In genomic region chr1:202513875-202514274, GRCh38 we compare ENCODE assay signal across 7 cellular contexts.
DNase-seq lines count a peak whose midpoint lies in the region; ATAC-seq and TF ChIP-seq lines count a peak whose summit lies in the region.
"Not testable (repeated sequence)": the region's sequence is repeated elsewhere in the genome, so short reads cannot be mapped to it uniquely, and the experiment has no call there.

No MANE protein-coding gene starts in this region.

- not testable (repeated sequence) for H3K9me3 Mint-ChIP-seq in WTC11

- DNase-seq in WTC11 (ENCODE audit: low spot score): not testable (repeated sequence)

- not testable (repeated sequence) for H3K27me3 Mint-ChIP-seq in WTC11 (ENCODE audit: low read depth)

- H3K36me3 Mint-ChIP-seq in WTC11: not testable (repeated sequence)

- POLR2A ChIA-PET in WTC11 (lab: Charles Lee): not testable (repeated sequence)

- peak; percentile 80 for ATAC-seq in GM18498 (IDR thresholded peaks at IDR 0.05; ENCODE audit: unreplicated experiment)
- ATAC-seq in GM18907 (IDR thresholded peaks at IDR 0.05; ENCODE audit: unreplicated experiment): peak; percentile 44
- peak; percentile 71 for ATAC-seq in GM21381 (IDR thresholded peaks at IDR 0.05; ENCODE audit: unreplicated experiment)
- peak; percentile 80 for ATAC-seq in GM21717 (IDR thresholded peaks at IDR 0.05; ENCODE audit: unreplicated experiment)
- peak; percentile 74 for ATAC-seq in HG02798 (IDR thresholded peaks at IDR 0.05; ENCODE audit: poor library complexity, unreplicated experiment)
- peak; percentile 59 for ATAC-seq in HG03342 (IDR thresholded peaks at IDR 0.05; ENCODE audit: unreplicated experiment)
- not testable (repeated sequence) for ATAC-seq in WTC11

- 0 out of 2 replicates have a peak overlapping the region, but pooled peaks have one; percentile 42 for H3K27ac Mint-ChIP-seq in WTC11

- not testable (repeated sequence) for TF ChIP-seq CTCF in WTC11 (IDR thresholded peaks at IDR 0.05)

- CTCF ChIA-PET in WTC11 (lab: Charles Lee): not testable (repeated sequence)

- H3K4me3 Mint-ChIP-seq in WTC11: not testable (repeated sequence)

- not testable (repeated sequence) for H3K4me1 Mint-ChIP-seq in WTC11
